ENCODE assay signal across 16 cellular contexts in genomic region chr11:31834237-31834636, GRCh38. TPM values are rescaled to one million over a fixed set of nuclear protein-coding genes. Genes with fewer than 3 reads are reported as not detected.
A peak's percentile ranks its signal among the peaks of the same experiment; 100 is the strongest.
DNase-seq lines count a peak whose midpoint lies in the region; FAIRE-seq and TF ChIP-seq lines count a peak whose summit lies in the region.
"Had no signal": no experiment of that assay in that cellular context is flagged by ENCODE, and none has a peak within 500 bp of the region (broad histone marks: within the 10 kb centered on the region; RNA-seq: fewer than 3 reads in every experiment).

No MANE protein-coding gene starts in this region.

- H2BK5ac ChIP-seq in H1 (ENCODE audit: low read depth, low read length), result no peak overlapping the region

- no peak overlapping the region for H2BK20ac ChIP-seq in H1 (ENCODE audit: low read length)

- H3K79me1 ChIP-seq in H1 (ENCODE audit: low read depth, low read length), result no peaks in the 10 kb centered on the region

- H3K79me2 ChIP-seq in Loucy (ENCODE audit: insufficient read depth, low read length) (no peaks in the 10 kb centered on the region), H1 (ENCODE audit: control insufficient read depth in 1 of 2, insufficient read depth in 2 of 2, low read length in 2 of 2) (no peaks in the 10 kb centered on the region)

- CTCF ChIA-PET in H1 (lab: Charles Lee; ENCODE audit: partially characterized antibody), result interaction anchor here (0.6 to 5.0 kb wide), 21 partner anchors 8 to 185 kb away, joined by 3 to 27 read pairs (median 4); no protein-coding TSS in a partner anchor

- H3K4me1 ChIP-seq in Loucy (ENCODE audit: insufficient read depth, low read length, poor library complexity, severe bottlenecking), result no peaks in the 10 kb centered on the region
- H3K4me1 ChIP-seq in H1 (replicated peaks in 1 of 4; ENCODE audit: control insufficient read depth in 3 of 4, insufficient read depth in 4 of 4, low read length in 3 of 4), result peaks cover 0 to 2% (median 0%) of the 10 kb centered on the region in 4 experiments; a peak in 2 of 7 replicates
- H3K4me1 ChIP-seq: BLaER1 had no signal

- in situ Hi-C loops in KBM-7 (cut with MboI; ENCODE audit: low pct_unique_long_range_greater_than_20kb, low sequenced_read_pairs), result no loop called here

- no peaks in the 10 kb centered on the region for H3K9me2 ChIP-seq in Loucy (replicated peaks; ENCODE audit: low read depth, low read length)

- H3K23me2 ChIP-seq in H1 (ENCODE audit: low read depth, low read length), result no peaks in the 10 kb centered on the region; the same call in 1 of the 2 replicates

- DNase-seq in GM12865 (ENCODE audit: low read depth), result no peak
- DNase-seq in H1 (ENCODE audit: low read depth in 1 of 2, low spot score in 2 of 2), result no peak
- DNase-seq in retinal pigment epithelial cell (ENCODE audit: low read depth), result no peak
- no peak for DNase-seq in NCI-H2029 (lab: John Stamatoyannopoulos, UW)
- no peak for DNase-seq in NCI-H526 (lab: John Stamatoyannopoulos, UW)
- DNase-seq in KBM-7, result no peak
- DNase-seq: DMS153, GM23248, NCI-H1105, NCI-H187, NCI-H446, NCI-H774, SIG-M5, T-helper 2 cell had no signal

- no peaks in the 10 kb centered on the region for H3K36me3 ChIP-seq in Loucy (ENCODE audit: insufficient read depth, low read length)
- H3K36me3 ChIP-seq in H1 (ENCODE audit: control insufficient read depth in 2 of 4, insufficient read depth in 4 of 4, low read length in 3 of 4), result no peaks in the 10 kb centered on the region
- H3K36me3 ChIP-seq: BLaER1 had no signal

- TF ChIP-seq POLR2A in H1 (IDR thresholded peaks at IDR 0.05; ENCODE audit: control extremely low read depth in 1 of 2, low read depth in 2 of 2, low read length in 2 of 2), result no peak

- H2AK5ac ChIP-seq in H1 (ENCODE audit: low read depth, low read length), result no peak overlapping the region

- no peak overlapping the region for H4K5ac ChIP-seq in H1 (ENCODE audit: insufficient read length, low read depth, low read length)

- H3K9ac ChIP-seq in Loucy (ENCODE audit: low read depth, low read length, poor library complexity, severe bottlenecking) (no peak overlapping the region), H1 (replicated peaks in 1 of 4; ENCODE audit: extremely low read depth in 1 of 4, low read depth in 3 of 4, low read length in 3 of 4) (no peak overlapping the region)
- H3K9ac ChIP-seq: BLaER1, GM23248 had no signal

- no peak overlapping the region for H3K4ac ChIP-seq in H1 (replicated peaks; ENCODE audit: insufficient read length, low read depth, low read length)

- H3K18ac ChIP-seq in H1 (ENCODE audit: extremely low read depth, low read length), result no peak overlapping the region

- no peak overlapping the region for H3K4me3 ChIP-seq in GM12865 (ENCODE audit: low read depth, low read length)
- no peak overlapping the region for H3K4me3 ChIP-seq in Loucy (ENCODE audit: low read length, poor library complexity, severe bottlenecking)
- no peak overlapping the region for H3K4me3 ChIP-seq in H1 (ENCODE audit: extremely low read depth in 1 of 4, insufficient read depth in 2 of 4, low read depth in 3 of 4, low read length in 4 of 4)
- no peak overlapping the region for H3K4me3 ChIP-seq in retinal pigment epithelial cell (ENCODE audit: low read length)
- H3K4me3 ChIP-seq: BLaER1, GM23248 had no signal

- no peak overlapping the region for H4K8ac ChIP-seq in H1 (ENCODE audit: extremely low read depth, insufficient read depth, low read length)

- no peaks in the 10 kb centered on the region for H4K20me1 ChIP-seq in Loucy (ENCODE audit: insufficient read depth, low read length, poor library complexity, severe bottlenecking)
- no peaks in the 10 kb centered on the region for H4K20me1 ChIP-seq in H1 (replicated peaks in 1 of 2; ENCODE audit: control insufficient read depth in 1 of 2, insufficient read depth in 2 of 2, low read length in 2 of 2)
- H4K20me1 ChIP-seq: BLaER1 had no signal

- H3K4me2 ChIP-seq in Loucy (ENCODE audit: low read depth, low read length, poor library complexity, severe bottlenecking) (peak overlapping the region; percentile 50), H1 (ENCODE audit: insufficient read depth in 1 of 2, low read depth in 2 of 2, low read length in 2 of 2) (no peak overlapping the region)
- H3K4me2 ChIP-seq: BLaER1 had no signal

- H3K9me3 ChIP-seq in Loucy (ENCODE audit: insufficient read depth, low read depth, low read length), result no peaks in the 10 kb centered on the region
- H3K9me3 ChIP-seq in H1 (ENCODE audit: insufficient read depth in 2 of 2, low read depth in 1 of 2, low read length in 1 of 2), result no peaks in the 10 kb centered on the region
- H3K9me3 ChIP-seq: BLaER1 had no signal

- no peak overlapping the region for H3K56ac ChIP-seq in H1 (replicated peaks; ENCODE audit: insufficient read length, low read depth, low read length)

- WGBS in H1 (ENCODE audit: extremely low coverage in 1 of 2, insufficient coverage in 1 of 2, insufficient read length in 1 of 2, insufficient replicate concordance in 2 of 2, low coverage in 1 of 2, low lambda C conversion rate in 2 of 2, missing lambda C conversion rate in 1 of 2), 2 experiments, result 75% methylated on average over 1 of the region's 1 CpG; no CpG with 5 or more reads in 1 of the 2 experiments

- FAIRE-seq in H1 (lab: Jason Lieb, UNC), result peak; percentile 58

- H2AFZ ChIP-seq in Loucy (ENCODE audit: low read length) (peak overlapping the region; percentile 76; the same call in 1 of the 2 replicates), H1 (ENCODE audit: low read length) (no peak overlapping the region)
- H2AFZ ChIP-seq: GM23248 had no signal

- TF ChIP-seq CTCF in GM12865 (IDR thresholded peaks at IDR 0.05; ENCODE audit: insufficient read depth, low read depth, low read length, missing control alignments), result peak; percentile 7
- peak; percentile 44; the same call in 1 of the 2 replicates for TF ChIP-seq CTCF in Loucy (conservative IDR thresholded peaks at IDR 0.05; ENCODE audit: low read length)
- peak; percentile 47 to 62 (median 59) for TF ChIP-seq CTCF in H1 (IDR thresholded peaks at IDR 0.05; ENCODE audit: control extremely low read depth in 1 of 3, insufficient read depth in 1 of 3, low read depth in 1 of 3, low read length in 3 of 3)
- TF ChIP-seq CTCF in retinal pigment epithelial cell (conservative IDR thresholded peaks at IDR 0.05; ENCODE audit: low read depth, low read length), result peak; percentile 5

- no peak overlapping the region for H2BK120ac ChIP-seq in H1 (replicated peaks; ENCODE audit: low read depth, low read length)

- H4K91ac ChIP-seq in H1 (replicated peaks; ENCODE audit: insufficient read length, low read length), result no peak overlapping the region

- H3F3A ChIP-seq in Loucy (ENCODE audit: low read depth), result no peaks in the 10 kb centered on the region

- H3K27ac ChIP-seq in H1 (ENCODE audit: low read depth, low read length), result no peak overlapping the region
- H3K27ac ChIP-seq: BLaER1, GM23248 had no signal

- H2BK12ac ChIP-seq in H1 (ENCODE audit: low read depth, low read length), result no peak overlapping the region

- no peak for TF ChIP-seq EP300 in H1 (IDR thresholded peaks at IDR 0.05; ENCODE audit: borderline replicate concordance in 1 of 2, low read depth in 2 of 2, low read length in 2 of 2)

- H3K14ac ChIP-seq in H1 (ENCODE audit: insufficient read length), result no peak overlapping the region

- H3K23ac ChIP-seq in H1 (ENCODE audit: insufficient read length), result no peak overlapping the region

- no peak overlapping the region for H2BK15ac ChIP-seq in H1 (ENCODE audit: low read length)

- TF ChIP-seq RAD21 in H1 (IDR thresholded peaks at IDR 0.05 in 1 of 2, conservative IDR thresholded peaks at IDR 0.05 in 1 of 2; ENCODE audit: low read depth in 2 of 2, low read length in 2 of 2), result peak; percentile 56 to 64

- no peaks in the 10 kb centered on the region for H3K27me3 ChIP-seq in Loucy (ENCODE audit: insufficient read depth, low read length, poor library complexity, severe bottlenecking)
- peaks cover 0 to 2% (median under 1%) of the 10 kb centered on the region in 4 experiments; a peak in 2 of 7 replicates for H3K27me3 ChIP-seq in H1 (replicated peaks in 1 of 4; ENCODE audit: control insufficient read depth in 3 of 4, extremely low read depth in 1 of 4, insufficient read depth in 3 of 4, low read length in 3 of 4)
- H3K27me3 ChIP-seq: BLaER1 had no signal

- POLR2A ChIA-PET in H1 (lab: Charles Lee; ENCODE audit: partially characterized antibody), result no interaction called here

TF ChIP-seq in H1, 55 proteins besides CTCF, POLR2A, EP300 and RAD21 (continues in another document):
- no peak for TF ChIP-seq TBP (IDR thresholded peaks at IDR 0.05; ENCODE audit: low read depth, low read length)
- no peak for TF ChIP-seq KDM5A (IDR thresholded peaks at IDR 0.05; ENCODE audit: low read length)
- TF ChIP-seq BACH1 (IDR thresholded peaks at IDR 0.05; ENCODE audit: low read length), result no peak
- TF ChIP-seq CBX8 (IDR thresholded peaks at IDR 0.05; ENCODE audit: borderline replicate concordance, low read depth, low read length), result no peak
- TF ChIP-seq POU5F1 (IDR thresholded peaks at IDR 0.05; ENCODE audit: low read depth, low read length), result no peak
- TF ChIP-seq USF2 (IDR thresholded peaks at IDR 0.05; ENCODE audit: low read length), result no peak
- no peak for TF ChIP-seq RFX5 (IDR thresholded peaks at IDR 0.05; ENCODE audit: borderline replicate concordance, low read depth, low read length)
- TF ChIP-seq YY1 (IDR thresholded peaks at IDR 0.05; ENCODE audit: low read depth, low read length), result no peak
- no peak for TF ChIP-seq TAF7 (optimal IDR thresholded peaks at IDR 0.05; ENCODE audit: borderline replicate concordance, low read depth, low read length)
- no peak for TF ChIP-seq HDAC2 (IDR thresholded peaks at IDR 0.05; ENCODE audit: borderline replicate concordance in 1 of 2, low read depth in 2 of 2, low read length in 2 of 2)
- TF ChIP-seq SP1 (IDR thresholded peaks at IDR 0.05; ENCODE audit: low read depth, low read length), result no peak
- TF ChIP-seq KDM1A (IDR thresholded peaks at IDR 0.05; ENCODE audit: borderline replicate concordance, low read length), result no peak

RNA-seq across cellular contexts. Expression of gene PAX6, which starts 23.1 kb away (rescaled TPM):
- total RNA-seq in H1 (2021; fragmentation: NEBNext Ultra II Directional; extraction: Animal tissue kit (Norgen Biotek cat#: 25700)), result 0.21 and 0.30 TPM in 2 replicates
- polyA plus RNA-seq in H1 (2011; rRNA removed), result 0.65 and 1.1 TPM in 2 replicates
- polyA plus RNA-seq in H1 (2011; cell fraction: cytosol; rRNA removed), result 0.53 TPM
- polyA plus RNA-seq in H1 (2011; cell fraction: nucleus; rRNA removed), result 1.0 TPM
- 0.41 to 1.1 TPM (median 0.57 TPM) in 4 replicates for polyA plus RNA-seq in H1 (2012, experiment 1 of 2)
- polyA plus RNA-seq in H1 (2012, experiment 2 of 2), result 0.16 TPM
- 0.16 TPM for polyA plus RNA-seq in H1 (2013, experiment 1 of 2)
- 0.22 TPM for polyA plus RNA-seq in H1 (2013, experiment 2 of 2)
- polyA minus RNA-seq in H1 (2011; rRNA and poly(A)+ RNA removed), result 0.76 and 0.82 TPM in 2 replicates
- 0.88 TPM for polyA minus RNA-seq in H1 (2011; cell fraction: cytosol; rRNA and poly(A)+ RNA removed)
- polyA minus RNA-seq in H1 (2011; cell fraction: nucleus; rRNA and poly(A)+ RNA removed), result 2.6 TPM
- total RNA-seq: GM23248 had no signal

Comparison
In these comparisons a context has a peak if more than half of its experiments do, and no peak if none do; other contexts are left out.
1. CTCF ChIP-seq: peak in every context shown above with its lines; median percentile 59 in H1; 44 in Loucy; 7 in GM12865; 5 in retinal pigment epithelial cell.